ENCODE assay signal across 8 cellular contexts in genomic region chr5:139422307-139422893, GRCh38. TPM values are rescaled to one million over a fixed set of nuclear protein-coding genes. Genes with fewer than 3 reads are reported as not detected.
DNase-seq lines count a peak whose midpoint lies in the region; TF ChIP-seq lines count a peak whose summit lies in the region.

No MANE protein-coding gene starts in this region.

- no peaks in the 10 kb centered on the region for H3K27me3 Mint-ChIP-seq in progenitor cell of endocrine pancreas

- H3K27ac Mint-ChIP-seq in progenitor cell of endocrine pancreas, result no peak overlapping the region

- H3K9me3 Mint-ChIP-seq in progenitor cell of endocrine pancreas (ENCODE audit: low read depth), result no peaks in the 10 kb centered on the region

- H3K4me2 ChIP-seq in OCI-LY7 (ENCODE audit: low read length), result no peak overlapping the region

- no peaks in the 10 kb centered on the region for H3K36me3 ChIP-seq in OCI-LY7 (ENCODE audit: insufficient read depth, low read length)

- H3K4me1 Mint-ChIP-seq in progenitor cell of endocrine pancreas (ENCODE audit: low read depth), result no peaks in the 10 kb centered on the region

- H3K4me1 ChIP-seq in OCI-LY7 (ENCODE audit: insufficient read depth, low read length, poor library complexity, severe bottlenecking), result no peaks in the 10 kb centered on the region

- H4K20me1 ChIP-seq in OCI-LY7 (ENCODE audit: insufficient read depth, low read length), result no peaks in the 10 kb centered on the region

- no peak overlapping the region for H3K4me3 Mint-ChIP-seq in progenitor cell of endocrine pancreas (ENCODE audit: low read depth)

- DNase-seq in AG04450 (ENCODE audit: low read depth, low spot score), result peak; percentile 51
- DNase-seq in HuH-7 (ENCODE audit: low spot score), result peak; percentile 56
- DNase-seq in OCI-LY7 (ENCODE audit: low spot score), result peak; percentile 79
- DNase-seq in activated gamma-delta T cell treated with anti-CD3 and anti-CD28 coated beads, Interleukin-2, amount 50 U/mL, for 16 hours (ENCODE audit: low read depth), result peak; percentile 24
- DNase-seq in glomerular endothelial cell (ENCODE audit: extremely low read depth, low read depth, low spot score), result peak; percentile 62
- peak; percentile 30 for DNase-seq in progenitor cell of endocrine pancreas (ENCODE audit: low spot score, unreplicated experiment)
- no peak for DNase-seq in UCSD-AML1 (lab: John Stamatoyannopoulos, UW; ENCODE audit: unreplicated experiment)

- CTCF ChIA-PET in AG04450 (lab: Charles Lee) (interaction anchor here (0.6 to 9.0 kb wide), 37 partner anchors 8 to 343 kb away, joined by 3 to 231 read pairs (median 4); partner anchors contain the start of genes DNAJC18, SPATA24 and STING1), OCI-LY7 (lab: Charles Lee; ENCODE audit: unreplicated experiment) (interaction anchor here (0.5 to 1.1 kb wide), 2 partner anchors 91 to 246 kb away, joined by 4 to 6 read pairs; no protein-coding TSS in a partner anchor)

- H3K4me3 ChIP-seq in AG04450 (ENCODE audit: low read depth, low read length) (no peak overlapping the region), OCI-LY7 (ENCODE audit: low read depth, low read length, poor library complexity, severe bottlenecking) (no peak overlapping the region)

- intact Hi-C loops in OCI-LY7 (cut with micrococcal nuclease; ENCODE audit: unreplicated experiment), result loop anchor here (1.0 to 2.0 kb wide), 4 partner anchors 91 to 343 kb away; no protein-coding TSS in a partner anchor

- H3K27ac ChIP-seq in AG04450 (ENCODE audit: low read depth, low read length), result no peak overlapping the region
- H3K27ac ChIP-seq in OCI-LY7 (ENCODE audit: low read depth, low read length, poor library complexity, severe bottlenecking), result no peak overlapping the region

- no TSS peak for BruUV-seq in OCI-LY7 (replicated peaks; lab: Mats Ljungman, UMichigan)

- no peaks in the 10 kb centered on the region for H3K9me3 ChIP-seq in AG04450 (ENCODE audit: control insufficient read depth, insufficient read depth, low read length)
- no peaks in the 10 kb centered on the region for H3K9me3 ChIP-seq in OCI-LY7 (ENCODE audit: low read length)

- no peaks in the 10 kb centered on the region for H3K79me2 ChIP-seq in OCI-LY7 (ENCODE audit: insufficient read depth, low read depth, low read length)

- H3K36me3 Mint-ChIP-seq in progenitor cell of endocrine pancreas (ENCODE audit: insufficient read depth), result peaks cover 15% of the 10 kb centered on the region

- H3K9me2 ChIP-seq in OCI-LY7 (ENCODE audit: insufficient read depth, low read length), result no peaks in the 10 kb centered on the region

- TF ChIP-seq CTCF in AG04450 (IDR thresholded peaks at IDR 0.05; ENCODE audit: low read depth, low read length) (peak; percentile 90), GM12801 (IDR thresholded peaks at IDR 0.05; ENCODE audit: extremely low read depth, insufficient read length) (peak; percentile 20), OCI-LY7 (conservative IDR thresholded peaks at IDR 0.05; ENCODE audit: low read length) (peak; percentile 99), progenitor cell of endocrine pancreas (IDR thresholded peaks at IDR 0.05; ENCODE audit: unreplicated experiment) (peak; percentile 86)

- no peak overlapping the region for H2AFZ ChIP-seq in OCI-LY7 (ENCODE audit: low read length)

- POLR2A ChIA-PET in AG04450 (lab: Yijun Ruan, JAX) (interaction anchor here (0.7 to 0.8 kb wide), 3 partner anchors 70 to 224 kb away, joined by 3 to 4 read pairs (median 3); partner anchors contain the start of gene SIL1), OCI-LY7 (lab: Charles Lee) (interaction anchor here (0.7 to 1.1 kb wide), 4 partner anchors 19 to 267 kb away, joined by 3 to 4 read pairs (median 3); partner anchors contain the start of gene SPATA24)

- H3K27me3 ChIP-seq in AG04450 (ENCODE audit: control insufficient read depth, insufficient read depth, low read length), result no peaks in the 10 kb centered on the region

RNA-seq across cellular contexts. Expression of gene DNAJC18, which starts 16.9 kb away (rescaled TPM):
- 12.7 and 17.7 TPM in 2 replicates for polyA plus RNA-seq in AG04450 (2011; rRNA removed)
- polyA minus RNA-seq in AG04450 (2011; rRNA and poly(A)+ RNA removed), result 9.1 and 9.9 TPM in 2 replicates
- total RNA-seq in OCI-LY7 (2014; rRNA removed; shearing (Covaris generic)), result 1.2 and 2.5 TPM in 2 replicates
- 7.1 and 12.6 TPM in 2 replicates for total RNA-seq in OCI-LY7 (2022)
- total RNA-seq in glomerular endothelial cell, result 12.0 and 16.7 TPM in 2 replicates
- total RNA-seq in progenitor cell of endocrine pancreas, result 23.1 and 23.3 TPM in 2 replicates

RNA-seq across cellular contexts. Expression of gene SPATA24, which starts 18.5 kb away (rescaled TPM):
- 3.5 and 3.9 TPM in 2 replicates for polyA plus RNA-seq in AG04450 (2011; rRNA removed)
- polyA minus RNA-seq in AG04450 (2011; rRNA and poly(A)+ RNA removed), result 2.6 and 3.3 TPM in 2 replicates
- total RNA-seq in OCI-LY7 (2014; rRNA removed; shearing (Covaris generic)), result 12.0 and 12.4 TPM in 2 replicates
- total RNA-seq in OCI-LY7 (2022) (9.4 and 10.8 TPM in 2 replicates), glomerular endothelial cell (4.8 and 9.5 TPM in 2 replicates), progenitor cell of endocrine pancreas (13.9 and 14.0 TPM in 2 replicates)

RNA-seq across cellular contexts. Expression of gene PROB1, which starts 27.5 kb away (rescaled TPM):
- polyA plus RNA-seq in AG04450 (2011; rRNA removed), result 0.19 and 0.25 TPM in 2 replicates
- 0.37 and 0.61 TPM in 2 replicates for polyA minus RNA-seq in AG04450 (2011; rRNA and poly(A)+ RNA removed)
- total RNA-seq in OCI-LY7 (2014; rRNA removed; shearing (Covaris generic)), result 4.4 and 4.6 TPM in 2 replicates
- 4.6 and 5.9 TPM in 2 replicates for total RNA-seq in OCI-LY7 (2022)
- 2.4 and 2.7 TPM in 2 replicates for total RNA-seq in glomerular endothelial cell
- total RNA-seq in progenitor cell of endocrine pancreas, result 2.0 and 2.2 TPM in 2 replicates

RNA-seq across cellular contexts. Expression of gene MZB1, which starts 32.7 kb away (rescaled TPM):
- not detected in 2 replicates for polyA plus RNA-seq in AG04450 (2011; rRNA removed)
- polyA minus RNA-seq in AG04450 (2011; rRNA and poly(A)+ RNA removed), result 0.28 TPM in 1 of 2 replicates, not detected in the other
- 1,014 and 1,052 TPM in 2 replicates for total RNA-seq in OCI-LY7 (2014; rRNA removed; shearing (Covaris generic))
- total RNA-seq in OCI-LY7 (2022), result 727 and 819 TPM in 2 replicates
- 0.29 and 0.68 TPM in 2 replicates for total RNA-seq in glomerular endothelial cell
- 0.24 and 0.80 TPM in 2 replicates for total RNA-seq in progenitor cell of endocrine pancreas

RNA-seq across cellular contexts. Expression of gene SLC23A1, which starts 39.3 kb away (rescaled TPM):
- 0.10 TPM in 1 of 2 replicates, not detected in the other for polyA plus RNA-seq in AG04450 (2011; rRNA removed)
- 0.35 TPM in 1 of 2 replicates, not detected in the other for polyA minus RNA-seq in AG04450 (2011; rRNA and poly(A)+ RNA removed)
- 14.6 and 20.3 TPM in 2 replicates for total RNA-seq in OCI-LY7 (2014; rRNA removed; shearing (Covaris generic))
- total RNA-seq in OCI-LY7 (2022) (63.1 and 67.9 TPM in 2 replicates), glomerular endothelial cell (not detected in 2 replicates), progenitor cell of endocrine pancreas (0.20 and 0.48 TPM in 2 replicates)

Comparison
In these comparisons a context has a peak if more than half of its experiments do, and no peak if none do; other contexts are left out.
1. CTCF ChIP-seq: peak in every context shown above with its lines; median percentile 99 in OCI-LY7; 90 in AG04450; 86 in progenitor cell of endocrine pancreas; 20 in GM12801.